Comparison of ENCODE assay signal across 7 cellular contexts in genomic region chr9:134066546-134066922, GRCh38. TPM values are rescaled to one million over a fixed set of nuclear protein-coding genes. Genes with fewer than 3 reads are reported as not detected.
DNase-seq lines count a peak whose midpoint lies in the region; ATAC-seq and TF ChIP-seq lines count a peak whose summit lies in the region.

No MANE protein-coding gene starts in this region.

- no peaks in the 10 kb centered on the region; the same call in 1 of the 2 replicates for H3K27me3 ChIP-seq in MG63
- peaks cover 8% of the 10 kb centered on the region for H3K27me3 ChIP-seq in mammary epithelial cell (ENCODE audit: insufficient read depth, low read length)

- H3K27ac ChIP-seq in mammary epithelial cell (ENCODE audit: insufficient read depth, low read depth, low read length) (peak overlapping the region; percentile 47), mesodermal cell (ENCODE audit: low read depth, low read length, severe bottlenecking) (peak overlapping the region; percentile 64)

- no TSS peak for BruUV-seq in mammary epithelial cell (replicated peaks; lab: Mats Ljungman, UMichigan)

- H3K9me3 ChIP-seq in MG63 (no peaks in the 10 kb centered on the region), mammary epithelial cell (replicated peaks; ENCODE audit: insufficient read depth, low read length) (no peaks in the 10 kb centered on the region), mesodermal cell (ENCODE audit: control insufficient read depth, low read length) (peaks cover 5% of the 10 kb centered on the region)

- intact Hi-C loops in mammary epithelial cell (cut with micrococcal nuclease): loop anchor here (1.0 kb wide), 1 partner anchor 70 kb away; the partner anchor contains the start of gene WDR5

- peak overlapping the region; percentile 97 for H3K4me2 ChIP-seq in mammary epithelial cell (ENCODE audit: insufficient read depth, low read depth, low read length)

- H3K4me1 ChIP-seq in mammary epithelial cell (ENCODE audit: insufficient read depth, low read length) (peaks cover 7% of the 10 kb centered on the region), mesodermal cell (ENCODE audit: control insufficient read depth, insufficient read depth, low read length, poor library complexity, severe bottlenecking) (peaks cover 8% of the 10 kb centered on the region)

- dilution Hi-C loops in mammary epithelial cell (cut with HindIII; ENCODE audit: low sequenced_read_pairs): no loop called here

- H2AFZ ChIP-seq in mammary epithelial cell (ENCODE audit: low read depth, low read length): peak overlapping the region; percentile 69

- H3K79me2 ChIP-seq in mammary epithelial cell (ENCODE audit: insufficient read depth, low read length): peaks cover 58% of the 10 kb centered on the region

- 0% methylated on average over 5 of the region's 10 CpGs for WGBS in mammary epithelial cell (ENCODE audit: low coverage, missing lambda C conversion rate)
- 0 to 2% methylated on average over 3 to 7 of the region's 10 CpGs for WGBS in mesodermal cell (ENCODE audit: insufficient coverage in 2 of 2), 2 experiments

- H3K4me3 ChIP-seq in MG63: peak overlapping the region; percentile 72
- peak overlapping the region; percentile 62 to 75 (median 70) for H3K4me3 ChIP-seq in mammary epithelial cell (replicated peaks in 1 of 3; ENCODE audit: insufficient read depth in 1 of 3, low read depth in 2 of 3, low read length in 3 of 3)
- peak overlapping the region; percentile 92 for H3K4me3 ChIP-seq in mesodermal cell (ENCODE audit: extremely low read depth, insufficient read depth, low read length, poor library complexity, severe bottlenecking)

- ATAC-seq in GM18511 (IDR thresholded peaks at IDR 0.05; ENCODE audit: unreplicated experiment): no peak

- peak overlapping the region; percentile 70 for H3K9ac ChIP-seq in mammary epithelial cell (ENCODE audit: insufficient read depth, low read length)

- peaks cover 5% of the 10 kb centered on the region for H3K36me3 ChIP-seq in MG63
- H3K36me3 ChIP-seq in mammary epithelial cell (ENCODE audit: insufficient read depth, low read length): no peaks in the 10 kb centered on the region
- H3K36me3 ChIP-seq in mesodermal cell (ENCODE audit: control insufficient read depth, insufficient read depth, low read length): peaks cover 4% of the 10 kb centered on the region

- DNase-seq in GM03348 (ENCODE audit: low spot score) (peak; percentile 58), MG63 (no peak), mammary epithelial cell (no peak), NCI-H345 (lab: John Stamatoyannopoulos, UW) (no peak)
- no peak for DNase-seq in stimulated activated naive CD4-positive, alpha-beta T cell (lab: John Stamatoyannopoulos, UW)

- H4K20me1 ChIP-seq in mammary epithelial cell (ENCODE audit: insufficient read depth, low read length): no peaks in the 10 kb centered on the region

- no peak for TF ChIP-seq CTCF in mammary epithelial cell (conservative IDR thresholded peaks at IDR 0.05 in 1 of 2, IDR thresholded peaks at IDR 0.05 in 1 of 2; ENCODE audit: extremely low read depth in 1 of 2, insufficient read depth in 1 of 2, low read depth in 1 of 2, low read length in 2 of 2)

- CTCF ChIA-PET in mammary epithelial cell (lab: Charles Lee; ENCODE audit: low non-redundant PET): no interaction called here

- in situ Hi-C loops in mammary epithelial cell (cut with MboI; ENCODE audit: low sequenced_read_pairs in 2 of 2): no loop called here

RNA-seq across cellular contexts. Expression of gene BRD3, which starts 1.3 kb away (rescaled TPM):
- 3.1 and 5.0 TPM in 2 replicates for total RNA-seq in MG63 (2014; rRNA removed; shearing (Covaris generic); ENCODE audit: low replicate concordance)
- total RNA-seq in mammary epithelial cell: 10 to 100 TPM in 1 of 2 donors, 1 to 10 TPM in 1; 3.3 to 17.3 TPM
- 5.6 TPM for polyA plus RNA-seq in mammary epithelial cell
- polyA minus RNA-seq in mammary epithelial cell: 5.5 TPM
- polyA plus RNA-seq in mesodermal cell (2013, experiment 1 of 2): 46.8 TPM
- polyA plus RNA-seq in mesodermal cell (2013, experiment 2 of 2): 35.2 TPM

RNA-seq across cellular contexts. Expression of gene BRD3OS, which starts 41.3 kb away (rescaled TPM):
- 7.8 and 18.6 TPM in 2 replicates for total RNA-seq in MG63 (2014; rRNA removed; shearing (Covaris generic); ENCODE audit: low replicate concordance)
- total RNA-seq in mammary epithelial cell: 10 to 100 TPM; 18.6 to 26.7 TPM
- polyA plus RNA-seq in mammary epithelial cell: 15.2 TPM
- polyA minus RNA-seq in mammary epithelial cell: 4.5 TPM
- polyA plus RNA-seq in mesodermal cell (2013, experiment 1 of 2): 18.5 TPM
- polyA plus RNA-seq in mesodermal cell (2013, experiment 2 of 2): 18.4 TPM
